Comparison of ENCODE assay signal across 18 cellular contexts in the genomic region with DNA sequence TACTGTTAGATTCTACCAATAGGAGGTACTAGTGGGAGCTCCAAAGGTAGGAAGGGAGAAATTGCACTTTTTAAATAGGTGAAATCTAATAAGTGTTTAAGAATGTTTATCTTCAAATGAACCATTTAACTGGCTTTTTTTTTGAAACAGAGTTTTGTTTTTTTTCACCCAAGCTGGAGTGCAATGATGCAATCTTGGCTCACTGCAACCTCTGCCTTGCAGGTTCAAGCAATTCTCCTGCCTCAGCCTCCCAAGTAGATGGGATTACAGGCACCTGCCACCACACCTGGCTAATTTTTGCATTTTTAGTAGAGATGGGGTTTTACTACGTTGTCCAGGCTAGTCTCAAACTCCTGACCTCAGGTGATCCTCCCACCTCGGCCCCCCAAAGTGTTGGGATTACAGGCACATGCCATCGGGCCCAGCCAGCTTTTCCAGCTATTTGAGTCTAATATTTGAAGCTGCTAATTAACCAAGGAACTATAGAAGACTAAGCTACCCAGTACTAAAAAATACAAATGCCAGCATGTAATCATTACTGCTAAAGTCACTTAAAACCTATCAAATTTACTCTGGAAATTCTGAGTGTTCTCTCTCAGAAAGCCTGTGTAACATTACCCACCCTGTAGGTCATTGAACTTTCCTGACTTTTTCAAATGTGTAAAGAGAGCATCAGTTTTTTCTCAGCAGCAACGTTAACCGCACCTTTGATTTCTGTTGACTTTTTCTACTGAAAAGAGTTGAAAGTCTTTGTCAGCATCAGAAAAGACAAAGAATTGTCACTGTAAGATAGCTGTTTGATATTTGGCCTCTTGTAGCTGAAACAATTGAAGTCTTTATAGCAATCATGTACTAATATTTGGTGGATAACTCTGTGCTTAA. TPM values are rescaled to one million over a fixed set of nuclear protein-coding genes. Genes with fewer than 3 reads are reported as not detected.
"Had no signal": no experiment of that assay in that cellular context is flagged by ENCODE, and none has a peak within 500 bp of the region (broad histone marks: within the 10 kb centered on the region; RNA-seq: fewer than 3 reads in every experiment).

No MANE protein-coding gene starts in this region.

- H3K36me3 Mint-ChIP-seq: memory B cell, natural killer cell, type B pancreatic cell had no signal

- H3K9me3 ChIP-seq: mucosa of descending colon, right atrium auricular region had no signal

- DNase-seq: activated B cell treated with CpG ODN at 0.5 μM for 24 hours; activated CD4-positive, alpha-beta T cell treated with anti-CD3 and anti-CD28 coated beads, Interleukin-2, amount 10 ng/mL, durations not matched to agents 24 days and 14 days; effector memory CD4-positive, alpha-beta T cell; foreskin fibroblast; glutamatergic neuron; left ventricle myocardium superior; mucosa of descending colon; natural killer cell; occipital lobe; small intestine; stimulated activated CD4-positive, alpha-beta T cell treated with anti-CD3 and anti-CD28 coated beads, Interleukin-4, amount 100 ng/mL, for 24 hours; T-helper 2 cell had no signal

- H3K9me3 Mint-ChIP-seq: activated B cell treated with CpG ODN at 0.5 μM for 24 hours; activated CD4-positive, alpha-beta T cell treated with anti-CD3 and anti-CD28 coated beads, Interleukin-2, amount 10 ng/mL, durations not matched to agents 24 days and 14 days; dendritic cell treated with granulocyte-macrophage colony-stimulating factor and Interleukin-4, amounts not matched to agents 40 ng/mL and 50 ng/mL, for 4 days; memory B cell; natural killer cell; type B pancreatic cell had no signal

- H3K36me3 ChIP-seq: right atrium auricular region had no signal

- H3K27ac Mint-ChIP-seq: activated B cell treated with CpG ODN at 0.5 μM for 24 hours; activated CD4-positive, alpha-beta T cell treated with anti-CD3 and anti-CD28 coated beads, Interleukin-2, amount 10 ng/mL, durations not matched to agents 24 days and 14 days; dendritic cell treated with granulocyte-macrophage colony-stimulating factor and Interleukin-4, amounts not matched to agents 40 ng/mL and 50 ng/mL, for 4 days; memory B cell; natural killer cell; progenitor cell of endocrine pancreas; type B pancreatic cell had no signal

- H3K4me1 Mint-ChIP-seq: activated B cell treated with CpG ODN at 0.5 μM for 24 hours, memory B cell had no signal

- H3K27me3 ChIP-seq: right atrium auricular region had no signal

- ATAC-seq: left ventricle myocardium superior, mucosa of descending colon, natural killer cell had no signal

- H3K27ac ChIP-seq: right atrium auricular region had no signal

- H3K4me3 ChIP-seq: mucosa of descending colon, right atrium auricular region had no signal

- H3K4me3 Mint-ChIP-seq: activated B cell treated with CpG ODN at 0.5 μM for 24 hours; activated CD4-positive, alpha-beta T cell treated with anti-CD3 and anti-CD28 coated beads, Interleukin-2, amount 10 ng/mL, durations not matched to agents 24 days and 14 days; dendritic cell treated with granulocyte-macrophage colony-stimulating factor and Interleukin-4, amounts not matched to agents 40 ng/mL and 50 ng/mL, for 4 days; memory B cell; natural killer cell; type B pancreatic cell had no signal

- H3K27me3 Mint-ChIP-seq: dendritic cell treated with granulocyte-macrophage colony-stimulating factor and Interleukin-4, amounts not matched to agents 40 ng/mL and 50 ng/mL, for 4 days; progenitor cell of endocrine pancreas; type B pancreatic cell had no signal

RNA-seq across cellular contexts. Expression of a gene that starts 54.2 kb away (rescaled TPM):
- total RNA-seq: activated B cell treated with CpG ODN at 0.5 μM for 24 hours; activated CD4-positive, alpha-beta T cell treated with anti-CD3 and anti-CD28 coated beads, Interleukin-2, amount 10 ng/mL, durations not matched to agents 24 days and 14 days; activated CD8-positive, alpha-beta memory T cell treated with anti-CD3 and anti-CD28 coated beads for 36 hours; left ventricle myocardium superior; natural killer cell had no signal
